In genomic region chr11:7028141-7028540, GRCh38 we compare ENCODE assay signal across 2 cellular contexts.
A peak's percentile ranks its signal among the peaks of the same experiment; 100 is the strongest.
TF ChIP-seq lines count a peak whose summit lies in the region.

No MANE protein-coding gene starts in this region.

TF ChIP-seq in A549, 52 proteins besides CTCF, POLR2A, EP300 and RAD21:
- TF ChIP-seq CBX8 (IDR thresholded peaks at IDR 0.05): no peak
- TF ChIP-seq MAFK (IDR thresholded peaks at IDR 0.05; ENCODE audit: partially characterized antibody): peak; percentile 65
TF ChIP-seq in A549: peak in this region for 1.

TF ChIP-seq in IMR-90, 13 proteins besides CTCF, POLR2A, EP300 and RAD21:
- TF ChIP-seq CEBPB (IDR thresholded peaks at IDR 0.05; ENCODE audit: low read depth, low read length) (no peak), BHLHE40 (IDR thresholded peaks at IDR 0.05; ENCODE audit: low read depth, low read length) (no peak), MAZ (IDR thresholded peaks at IDR 0.05; ENCODE audit: borderline replicate concordance, low read depth, low read length) (no peak), MXI1 (IDR thresholded peaks at IDR 0.05; ENCODE audit: borderline replicate concordance, low read depth, low read length) (no peak), MAFK (IDR thresholded peaks at IDR 0.05; ENCODE audit: low read depth, low read length) (peak; percentile 73), NFE2L2 (IDR thresholded peaks at IDR 0.05; ENCODE audit: low read depth, low read length) (no peak)
